2 cellular contexts compared by ENCODE assay signal in genomic region chr14:88030079-88030478, GRCh38.
TF ChIP-seq lines count a peak whose summit lies in the region.

No MANE protein-coding gene starts in this region.

TF ChIP-seq in HepG2, 621 proteins besides CTCF, POLR2A, EP300 and RAD21:
- no peak for TF ChIP-seq NCOA1 (CRISPR knock-in tag; IDR thresholded peaks at IDR 0.05)
- TF ChIP-seq ATF7 (IDR thresholded peaks at IDR 0.05) = no peak
- no peak for TF ChIP-seq ATF7 (CRISPR knock-in tag; IDR thresholded peaks at IDR 0.05)
- no peak for TF ChIP-seq KLF6 (CRISPR knock-in tag; IDR thresholded peaks at IDR 0.05)
- TF ChIP-seq CBFB (CRISPR knock-in tag; IDR thresholded peaks at IDR 0.05) = no peak
- TF ChIP-seq ZNF205 (CRISPR knock-in tag; IDR thresholded peaks at IDR 0.05) = no peak
- TF ChIP-seq ZSCAN30 (CRISPR knock-in tag; IDR thresholded peaks at IDR 0.05) = no peak

TF ChIP-seq in WTC11, 78 proteins besides CTCF, POLR2A, EP300 and RAD21:
- TF ChIP-seq ERG (CRISPR knock-in tag; IDR thresholded peaks at IDR 0.05) (no peak), KAT7 (CRISPR knock-in tag; IDR thresholded peaks at IDR 0.05; ENCODE audit: borderline replicate concordance) (no peak)
